Comparison of ENCODE assay signal across 14 cellular contexts in the genomic region with DNA sequence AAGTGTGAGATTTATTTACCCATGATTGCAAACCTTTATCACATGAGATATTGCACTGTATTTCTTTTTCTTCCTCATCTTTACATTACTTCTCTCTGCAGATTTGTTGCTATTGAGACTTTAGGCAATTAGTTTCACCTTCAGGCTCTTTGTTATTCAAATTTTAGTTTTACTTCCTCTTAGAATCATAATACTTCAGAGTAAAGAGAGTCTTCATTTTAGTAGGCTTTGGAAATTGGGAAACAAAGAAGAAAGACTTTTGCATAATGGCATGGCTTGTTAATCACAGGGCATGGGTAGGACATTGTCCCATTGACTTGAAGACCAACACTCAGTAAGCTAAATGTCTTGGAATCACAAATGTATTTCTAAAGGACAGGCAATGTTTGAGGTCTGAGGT. TPM values are rescaled to one million over a fixed set of nuclear protein-coding genes. Genes with fewer than 3 reads are reported as not detected.
DNase-seq lines count a peak whose midpoint lies in the region; ATAC-seq, FAIRE-seq and TF ChIP-seq lines count a peak whose summit lies in the region.
"Had no signal": no experiment of that assay in that cellular context is flagged by ENCODE, and none has a peak within 500 bp of the region (broad histone marks: within the 10 kb centered on the region; RNA-seq: fewer than 3 reads in every experiment).

No MANE protein-coding gene starts in this region.

- no peak for FAIRE-seq in HepG2 (lab: Jason Lieb, UNC)

- no peak for TF ChIP-seq RAD21 in HepG2 (CRISPR knock-in tag; IDR thresholded peaks at IDR 0.05)

- H3K79me2 ChIP-seq in HepG2 (ENCODE audit: insufficient read depth, low read length), result no peaks in the 10 kb centered on the region

- H3K27me3 ChIP-seq in HUES64 (ENCODE audit: insufficient read depth, low read length), result no peaks in the 10 kb centered on the region
- H3K27me3 ChIP-seq in subcutaneous abdominal adipose tissue (ENCODE audit: control insufficient read depth in 5 of 5, insufficient read depth in 4 of 5, low read length in 5 of 5), result peaks cover 0 to 16% (median 11%) of the 10 kb centered on the region in 5 donors
- H3K27me3 ChIP-seq in HepG2 (ENCODE audit: control insufficient read depth in 1 of 2, insufficient read depth in 2 of 2, low read length in 2 of 2), result no peaks in the 10 kb centered on the region
- H3K27me3 ChIP-seq: BE2C had no signal

- H3K9me3 Mint-ChIP-seq in activated B cell treated with CpG ODN at 0.5 μM for 24 hours, result peaks cover 41% of the 10 kb centered on the region
- H3K9me3 Mint-ChIP-seq in activated CD4-positive, alpha-beta T cell treated with anti-CD3 and anti-CD28 coated beads, Interleukin-2, amount 10 ng/mL, durations not matched to agents 24 days and 14 days, result peaks cover 24% of the 10 kb centered on the region

- peaks cover 17% of the 10 kb centered on the region for H3K36me3 Mint-ChIP-seq in activated B cell treated with CpG ODN at 0.5 μM for 24 hours (ENCODE audit: low read depth)
- H3K36me3 Mint-ChIP-seq in activated CD4-positive, alpha-beta T cell treated with anti-CD3 and anti-CD28 coated beads, Interleukin-2, amount 10 ng/mL, durations not matched to agents 24 days and 14 days (ENCODE audit: low read depth), result peaks cover 13% of the 10 kb centered on the region

- H4K20me1 ChIP-seq in HepG2 (ENCODE audit: insufficient read depth, low read length), result no peaks in the 10 kb centered on the region

- H3K27ac ChIP-seq in HUES64 (ENCODE audit: low read depth, low read length), result no peak overlapping the region
- H3K27ac ChIP-seq in subcutaneous abdominal adipose tissue (ENCODE audit: low read depth, low read length), result no peak overlapping the region
- no peak overlapping the region for H3K27ac ChIP-seq in HepG2 (ENCODE audit: extremely low read length, insufficient read depth, low read length)

- no peak for TF ChIP-seq POLR2A in HepG2 (IDR thresholded peaks at IDR 0.05; ENCODE audit: insufficient read depth in 1 of 2, low read depth in 2 of 2, low read length in 2 of 2)

- H3K4me1 Mint-ChIP-seq in activated B cell treated with CpG ODN at 0.5 μM for 24 hours, result peaks cover 8% of the 10 kb centered on the region
- H3K4me1 Mint-ChIP-seq in activated CD4-positive, alpha-beta T cell treated with anti-CD3 and anti-CD28 coated beads, Interleukin-2, amount 10 ng/mL, durations not matched to agents 24 days and 14 days, result no peaks in the 10 kb centered on the region

- H3K9ac ChIP-seq in HUES64 (ENCODE audit: low read depth, low read length), result no peak overlapping the region
- no peak overlapping the region for H3K9ac ChIP-seq in subcutaneous abdominal adipose tissue (ENCODE audit: low read length in 5 of 5)
- H3K9ac ChIP-seq in HepG2 (ENCODE audit: insufficient read depth, low read depth, low read length), result no peak overlapping the region

- DNase-seq in NAMALWA (ENCODE audit: low spot score) (peak; percentile 21), activated B cell treated with CpG ODN at 0.5 μM for 24 hours (no peak), HepG2 (ENCODE audit: low spot score) (no peak)
- no peak for DNase-seq in activated CD4-positive, alpha-beta T cell treated with anti-CD3 and anti-CD28 coated beads, Interleukin-2, amount 10 ng/mL, durations not matched to agents 24 days and 14 days
- DNase-seq: BE2C; CD4-positive, alpha-beta T cell; HCEC 1CT; NCI-H1092; NCI-H146; NCI-H2081; NCI-H748 treated with DMSO at 0.1 percent for 48 hours had no signal

- H3K27ac Mint-ChIP-seq in activated B cell treated with CpG ODN at 0.5 μM for 24 hours, result no peak overlapping the region
- no peak overlapping the region for H3K27ac Mint-ChIP-seq in activated CD4-positive, alpha-beta T cell treated with anti-CD3 and anti-CD28 coated beads, Interleukin-2, amount 10 ng/mL, durations not matched to agents 24 days and 14 days
- H3K27ac Mint-ChIP-seq: CD4-positive, alpha-beta T cell had no signal

- H3K9me3 ChIP-seq in HUES64 (ENCODE audit: insufficient read depth, low read depth, low read length) (peaks cover 60% of the 10 kb centered on the region), subcutaneous abdominal adipose tissue (ENCODE audit: control insufficient read depth in 5 of 5, low read length in 5 of 5) (peaks cover 48 to 79% (median 74%) of the 10 kb centered on the region in 5 donors), HepG2 (ENCODE audit: low read length) (peaks cover 54% of the 10 kb centered on the region)

- H3K36me3 ChIP-seq in HUES64 (ENCODE audit: insufficient read depth, low read length), result peaks cover 7% of the 10 kb centered on the region; the same call in 1 of the 2 replicates
- H3K36me3 ChIP-seq in subcutaneous abdominal adipose tissue (ENCODE audit: control insufficient read depth in 5 of 5, insufficient read depth in 5 of 5, low read length in 5 of 5), result no peaks in the 10 kb centered on the region
- H3K36me3 ChIP-seq in HepG2 (replicated peaks in 1 of 2; ENCODE audit: control insufficient read depth in 1 of 2, insufficient read depth in 2 of 2, low read length in 2 of 2), result no peaks in the 10 kb centered on the region

- BruUV-seq in HepG2 (replicated peaks; lab: Mats Ljungman, UMichigan), result no TSS peak

- intact Hi-C loops in activated B cell treated with CpG ODN at 0.5 μM for 24 hours (cut with micrococcal nuclease), result loop anchor here (5.0 kb wide), 1 partner anchor 35 kb away; no protein-coding TSS in a partner anchor
- intact Hi-C loops in activated CD4-positive, alpha-beta T cell treated with anti-CD3 and anti-CD28 coated beads, Interleukin-2, amount 10 ng/mL, durations not matched to agents 24 days and 14 days (cut with micrococcal nuclease), result loop anchor here (5.0 kb wide), 1 partner anchor 50 kb away; a partner anchor contains a TSS
- intact Hi-C loops in HepG2 (cut with micrococcal nuclease; ENCODE audit: unreplicated experiment), result no loop called here

- no peak for TF ChIP-seq EP300 in HepG2 (IDR thresholded peaks at IDR 0.05; ENCODE audit: low read depth in 2 of 2, low read length in 2 of 2)
- no peak for TF ChIP-seq EP300 in HepG2 (CRISPR knock-in tag; IDR thresholded peaks at IDR 0.05; ENCODE audit: borderline replicate concordance)

- H3K4me3 ChIP-seq in HUES64 (ENCODE audit: low read length) (peak overlapping the region; percentile 27; the same call in 1 of the 2 replicates), subcutaneous abdominal adipose tissue (ENCODE audit: low read depth in 1 of 5, low read length in 5 of 5) (peak overlapping the region in 3 of 5 donors; percentile 20 to 49 (median 38)), HepG2 (replicated peaks in 1 of 3; ENCODE audit: insufficient read depth in 1 of 3, low read depth in 2 of 3, low read length in 3 of 3) (no peak overlapping the region)

- peak overlapping the region; percentile 9 for H3K4me3 Mint-ChIP-seq in activated B cell treated with CpG ODN at 0.5 μM for 24 hours
- H3K4me3 Mint-ChIP-seq in activated CD4-positive, alpha-beta T cell treated with anti-CD3 and anti-CD28 coated beads, Interleukin-2, amount 10 ng/mL, durations not matched to agents 24 days and 14 days, result no peak overlapping the region
- H3K4me3 Mint-ChIP-seq: CD4-positive, alpha-beta T cell had no signal

- H3K4me1 ChIP-seq in HUES64 (ENCODE audit: insufficient read depth, low read length) (0 out of 2 replicates have a peak, but pooled peaks cover 6% of the 10 kb centered on the region), subcutaneous abdominal adipose tissue (ENCODE audit: control insufficient read depth in 5 of 5, insufficient read depth in 5 of 5, low read length in 5 of 5) (peaks cover 0 to 3% (median 0%) of the 10 kb centered on the region in 5 donors), HepG2 (ENCODE audit: insufficient read depth, low read length) (no peaks in the 10 kb centered on the region)
- H3K4me1 ChIP-seq: BE2C had no signal

- no peak overlapping the region for H3K4me2 ChIP-seq in HepG2 (ENCODE audit: low read depth, low read length)

- no peak overlapping the region for H2AFZ ChIP-seq in HepG2 (ENCODE audit: low read length)

- POLR2A ChIA-PET in activated B cell treated with CpG ODN at 0.5 μM for 24 hours (lab: Charles Lee), result no interaction called here
- POLR2A ChIA-PET in HepG2 (lab: Yijun Ruan, JAX), result no interaction called here

- peaks cover 54% of the 10 kb centered on the region for H3K27me3 Mint-ChIP-seq in activated B cell treated with CpG ODN at 0.5 μM for 24 hours
- H3K27me3 Mint-ChIP-seq in activated CD4-positive, alpha-beta T cell treated with anti-CD3 and anti-CD28 coated beads, Interleukin-2, amount 10 ng/mL, durations not matched to agents 24 days and 14 days, result peaks cover 28% of the 10 kb centered on the region

- in situ Hi-C loops in HepG2 (cut with HindIII; ENCODE audit: extremely low pct_ligation_motif_present, low pct_unique_long_range_greater_than_20kb), result no loop called here

- ATAC-seq in activated B cell treated with CpG ODN at 0.5 μM for 24 hours (ENCODE audit: low read depth) (no peak), HG03442 (IDR thresholded peaks at IDR 0.05; ENCODE audit: unreplicated experiment) (no peak), HepG2 (no peak)

- CTCF ChIA-PET in activated B cell treated with CpG ODN at 0.5 μM for 24 hours (lab: Charles Lee) (interaction anchor here (1.3 kb wide), 1 partner anchor 58 kb away, joined by 3 read pairs; a partner anchor contains a TSS), HepG2 (lab: Yijun Ruan, JAX; ENCODE audit: low intra/inter-chr PET ratio, low total read pairs) (no interaction called here)

- TF ChIP-seq CTCF in activated B cell treated with CpG ODN at 0.5 μM for 24 hours (IDR thresholded peaks at IDR 0.05) (no peak), HepG2 (CRISPR knock-in tag; IDR thresholded peaks at IDR 0.05) (no peak)

RNA-seq across cellular contexts. Expression of a gene that starts 1.2 kb away (rescaled TPM):
- polyA plus RNA-seq in HUES64 (2013, experiment 1 of 2), result 0.25 TPM
- 0.19 TPM for polyA plus RNA-seq in HUES64 (2013, experiment 2 of 2)
- 1.1 and 1.2 TPM in 2 replicates for total RNA-seq in activated B cell treated with CpG ODN at 0.5 μM for 24 hours
- total RNA-seq in activated CD4-positive, alpha-beta T cell treated with anti-CD3 and anti-CD28 coated beads, Interleukin-2, amount 10 ng/mL, durations not matched to agents 24 days and 14 days, result 0.19 and 0.51 TPM in 2 replicates
- 0.11 and 0.27 TPM in 2 replicates for total RNA-seq in HepG2 (2016; rRNA removed; fragmentation: Illumina TruSeq; extraction: Trizol)
- not detected in 2 replicates for total RNA-seq in HepG2 (2016; cell fraction: cytosol; rRNA removed; fragmentation: Illumina TruSeq; extraction: Trizol; ENCODE audit: low read depth)
- total RNA-seq in HepG2 (2016; cell fraction: insoluble cytoplasmic fraction; rRNA removed; fragmentation: Illumina TruSeq; extraction: Trizol), result 0.07 and 0.26 TPM in 2 replicates
- total RNA-seq in HepG2 (2016; cell fraction: membrane; rRNA removed; fragmentation: Illumina TruSeq; extraction: Trizol), result 0.03 and 0.06 TPM in 2 replicates
- total RNA-seq in HepG2 (2016; cell fraction: nucleus; rRNA removed; fragmentation: Illumina TruSeq; extraction: Trizol), result 1.0 and 1.3 TPM in 2 replicates
- 0.32 and 0.40 TPM in 2 replicates for polyA plus RNA-seq in HepG2 (2011; rRNA removed)
- 0.17 and 0.24 TPM in 2 replicates for polyA plus RNA-seq in HepG2 (2011; cell fraction: cytosol; rRNA removed)
- 1.8 and 2.1 TPM in 2 replicates for polyA plus RNA-seq in HepG2 (2011; cell fraction: nucleus; rRNA removed)
- 0.15 and 0.19 TPM in 2 replicates for polyA plus RNA-seq in HepG2 (2012)
- 0.02 TPM in 1 of 2 replicates, not detected in the other for polyA plus RNA-seq in HepG2 (2016; cell fraction: cytosol; fragmentation: Illumina TruSeq; extraction: Trizol; ENCODE audit: low read depth)
- polyA plus RNA-seq in HepG2 (2016; cell fraction: insoluble cytoplasmic fraction; fragmentation: Illumina TruSeq; extraction: Trizol; ENCODE audit: low read depth), result 0.08 TPM in 1 of 2 replicates, not detected in the other
- not detected in 2 replicates for polyA plus RNA-seq in HepG2 (2016; cell fraction: membrane; fragmentation: Illumina TruSeq; extraction: Trizol; ENCODE audit: low read depth)
- polyA plus RNA-seq in HepG2 (2016; cell fraction: nucleus; fragmentation: Illumina TruSeq; extraction: Trizol; ENCODE audit: insufficient read depth, low read depth), result 0.37 and 0.65 TPM in 2 replicates
- polyA minus RNA-seq in HepG2 (2011; rRNA and poly(A)+ RNA removed; ENCODE audit: low replicate concordance), result 0.16 and 3.5 TPM in 2 replicates
- 0.18 and 0.49 TPM in 2 replicates for polyA minus RNA-seq in HepG2 (2011; cell fraction: cytosol; rRNA and poly(A)+ RNA removed)
- 6.6 and 7.0 TPM in 2 replicates for polyA minus RNA-seq in HepG2 (2011; cell fraction: nucleus; rRNA and poly(A)+ RNA removed)

RNA-seq across cellular contexts. Expression of a gene that starts 2.9 kb away (rescaled TPM):
- 1.2 TPM for polyA plus RNA-seq in HUES64 (2013, experiment 1 of 2)
- polyA plus RNA-seq in HUES64 (2013, experiment 2 of 2), result 1.2 TPM
- total RNA-seq in activated B cell treated with CpG ODN at 0.5 μM for 24 hours (2.2 and 2.6 TPM in 2 replicates), HepG2 (2016; rRNA removed; fragmentation: Illumina TruSeq; extraction: Trizol) (0.64 and 0.77 TPM in 2 replicates)
- total RNA-seq in activated CD4-positive, alpha-beta T cell treated with anti-CD3 and anti-CD28 coated beads, Interleukin-2, amount 10 ng/mL, durations not matched to agents 24 days and 14 days, result 0.63 and 0.97 TPM in 2 replicates
- 0.09 TPM in 1 of 2 replicates, not detected in the other for total RNA-seq in HepG2 (2016; cell fraction: cytosol; rRNA removed; fragmentation: Illumina TruSeq; extraction: Trizol; ENCODE audit: low read depth)
- 0.33 and 0.63 TPM in 2 replicates for total RNA-seq in HepG2 (2016; cell fraction: insoluble cytoplasmic fraction; rRNA removed; fragmentation: Illumina TruSeq; extraction: Trizol)
- 0.12 TPM in 1 of 2 replicates, not detected in the other for total RNA-seq in HepG2 (2016; cell fraction: membrane; rRNA removed; fragmentation: Illumina TruSeq; extraction: Trizol)
- total RNA-seq in HepG2 (2016; cell fraction: nucleus; rRNA removed; fragmentation: Illumina TruSeq; extraction: Trizol), result 2.3 and 2.7 TPM in 2 replicates
- 0.80 and 0.82 TPM in 2 replicates for polyA plus RNA-seq in HepG2 (2011; rRNA removed)
- 0.46 and 0.62 TPM in 2 replicates for polyA plus RNA-seq in HepG2 (2011; cell fraction: cytosol; rRNA removed)
- 2.3 and 2.5 TPM in 2 replicates for polyA plus RNA-seq in HepG2 (2011; cell fraction: nucleus; rRNA removed)
- 0.59 and 0.66 TPM in 2 replicates for polyA plus RNA-seq in HepG2 (2012)
- polyA plus RNA-seq in HepG2 (2016; cell fraction: cytosol; fragmentation: Illumina TruSeq; extraction: Trizol; ENCODE audit: low read depth), result not detected in 2 replicates
- polyA plus RNA-seq in HepG2 (2016; cell fraction: insoluble cytoplasmic fraction; fragmentation: Illumina TruSeq; extraction: Trizol; ENCODE audit: low read depth), result 0.23 TPM in 2 replicates
- polyA plus RNA-seq in HepG2 (2016; cell fraction: membrane; fragmentation: Illumina TruSeq; extraction: Trizol; ENCODE audit: low read depth), result 0.03 TPM in 1 of 2 replicates, not detected in the other
- polyA plus RNA-seq in HepG2 (2016; cell fraction: nucleus; fragmentation: Illumina TruSeq; extraction: Trizol; ENCODE audit: insufficient read depth, low read depth), result 1.1 and 1.4 TPM in 2 replicates
- 0.05 and 6.3 TPM in 2 replicates for polyA minus RNA-seq in HepG2 (2011; rRNA and poly(A)+ RNA removed; ENCODE audit: low replicate concordance)
- polyA minus RNA-seq in HepG2 (2011; cell fraction: cytosol; rRNA and poly(A)+ RNA removed), result 1.5 TPM in 2 replicates
- 15.2 TPM in 2 replicates for polyA minus RNA-seq in HepG2 (2011; cell fraction: nucleus; rRNA and poly(A)+ RNA removed)

RNA-seq across cellular contexts. Expression of a gene that starts 7.3 kb away (rescaled TPM):
- polyA plus RNA-seq in HUES64 (2013, experiment 1 of 2), result 0.15 TPM
- polyA plus RNA-seq in HUES64 (2013, experiment 2 of 2), result 0.32 TPM
- total RNA-seq in activated B cell treated with CpG ODN at 0.5 μM for 24 hours (2.0 and 2.6 TPM in 2 replicates), HepG2 (2016; rRNA removed; fragmentation: Illumina TruSeq; extraction: Trizol) (0.13 and 0.40 TPM in 2 replicates)
- total RNA-seq in activated CD4-positive, alpha-beta T cell treated with anti-CD3 and anti-CD28 coated beads, Interleukin-2, amount 10 ng/mL, durations not matched to agents 24 days and 14 days, result 0.40 and 0.49 TPM in 2 replicates
- not detected in 2 replicates for total RNA-seq in HepG2 (2016; cell fraction: cytosol; rRNA removed; fragmentation: Illumina TruSeq; extraction: Trizol; ENCODE audit: low read depth)
- 0.35 TPM in 1 of 2 replicates, not detected in the other for total RNA-seq in HepG2 (2016; cell fraction: insoluble cytoplasmic fraction; rRNA removed; fragmentation: Illumina TruSeq; extraction: Trizol)
- 0.06 TPM in 1 of 2 replicates, not detected in the other for total RNA-seq in HepG2 (2016; cell fraction: membrane; rRNA removed; fragmentation: Illumina TruSeq; extraction: Trizol)
- total RNA-seq in HepG2 (2016; cell fraction: nucleus; rRNA removed; fragmentation: Illumina TruSeq; extraction: Trizol), result 1.4 and 1.5 TPM in 2 replicates
- 0.44 and 0.67 TPM in 2 replicates for polyA plus RNA-seq in HepG2 (2011; rRNA removed)
- polyA plus RNA-seq in HepG2 (2011; cell fraction: cytosol; rRNA removed), result 0.09 and 0.13 TPM in 2 replicates
- polyA plus RNA-seq in HepG2 (2011; cell fraction: nucleus; rRNA removed), result 3.2 and 3.3 TPM in 2 replicates
- polyA plus RNA-seq in HepG2 (2012), result 0.13 and 0.20 TPM in 2 replicates
- not detected in 2 replicates for polyA plus RNA-seq in HepG2 (2016; cell fraction: cytosol; fragmentation: Illumina TruSeq; extraction: Trizol; ENCODE audit: low read depth)
- not detected in 2 replicates for polyA plus RNA-seq in HepG2 (2016; cell fraction: insoluble cytoplasmic fraction; fragmentation: Illumina TruSeq; extraction: Trizol; ENCODE audit: low read depth)
- polyA plus RNA-seq in HepG2 (2016; cell fraction: membrane; fragmentation: Illumina TruSeq; extraction: Trizol; ENCODE audit: low read depth), result not detected in 2 replicates
- 0.55 and 1.2 TPM in 2 replicates for polyA plus RNA-seq in HepG2 (2016; cell fraction: nucleus; fragmentation: Illumina TruSeq; extraction: Trizol; ENCODE audit: insufficient read depth, low read depth)
- 0.37 and 4.3 TPM in 2 replicates for polyA minus RNA-seq in HepG2 (2011; rRNA and poly(A)+ RNA removed; ENCODE audit: low replicate concordance)
- 0.49 and 0.62 TPM in 2 replicates for polyA minus RNA-seq in HepG2 (2011; cell fraction: cytosol; rRNA and poly(A)+ RNA removed)
- 7.1 and 7.9 TPM in 2 replicates for polyA minus RNA-seq in HepG2 (2011; cell fraction: nucleus; rRNA and poly(A)+ RNA removed)

RNA-seq across cellular contexts. Expression of a gene that starts 7.9 kb away (rescaled TPM):
- 0.40 TPM for polyA plus RNA-seq in HUES64 (2013, experiment 1 of 2)
- 0.38 TPM for polyA plus RNA-seq in HUES64 (2013, experiment 2 of 2)
- total RNA-seq in activated B cell treated with CpG ODN at 0.5 μM for 24 hours (0.34 and 0.75 TPM in 2 replicates), HepG2 (2016; rRNA removed; fragmentation: Illumina TruSeq; extraction: Trizol) (0.15 and 0.58 TPM in 2 replicates)
- total RNA-seq in activated CD4-positive, alpha-beta T cell treated with anti-CD3 and anti-CD28 coated beads, Interleukin-2, amount 10 ng/mL, durations not matched to agents 24 days and 14 days, result 0.33 and 0.37 TPM in 2 replicates
- total RNA-seq in HepG2 (2016; cell fraction: cytosol; rRNA removed; fragmentation: Illumina TruSeq; extraction: Trizol; ENCODE audit: low read depth), result not detected in 2 replicates
- 0.15 and 0.39 TPM in 2 replicates for total RNA-seq in HepG2 (2016; cell fraction: insoluble cytoplasmic fraction; rRNA removed; fragmentation: Illumina TruSeq; extraction: Trizol)
- total RNA-seq in HepG2 (2016; cell fraction: membrane; rRNA removed; fragmentation: Illumina TruSeq; extraction: Trizol), result 0.06 and 0.07 TPM in 2 replicates
- total RNA-seq in HepG2 (2016; cell fraction: nucleus; rRNA removed; fragmentation: Illumina TruSeq; extraction: Trizol), result 1.9 and 2.1 TPM in 2 replicates
- polyA plus RNA-seq in HepG2 (2011; rRNA removed), result 0.39 and 0.49 TPM in 2 replicates
- 0.17 and 0.18 TPM in 2 replicates for polyA plus RNA-seq in HepG2 (2011; cell fraction: cytosol; rRNA removed)
- 1.5 and 1.9 TPM in 2 replicates for polyA plus RNA-seq in HepG2 (2011; cell fraction: nucleus; rRNA removed)
- polyA plus RNA-seq in HepG2 (2012), result 0.16 and 0.28 TPM in 2 replicates
- polyA plus RNA-seq in HepG2 (2016; cell fraction: cytosol; fragmentation: Illumina TruSeq; extraction: Trizol; ENCODE audit: low read depth), result not detected in 2 replicates
- 0.11 TPM in 1 of 2 replicates, not detected in the other for polyA plus RNA-seq in HepG2 (2016; cell fraction: insoluble cytoplasmic fraction; fragmentation: Illumina TruSeq; extraction: Trizol; ENCODE audit: low read depth)
- polyA plus RNA-seq in HepG2 (2016; cell fraction: membrane; fragmentation: Illumina TruSeq; extraction: Trizol; ENCODE audit: low read depth), result not detected in 2 replicates
- 0.67 and 0.77 TPM in 2 replicates for polyA plus RNA-seq in HepG2 (2016; cell fraction: nucleus; fragmentation: Illumina TruSeq; extraction: Trizol; ENCODE audit: insufficient read depth, low read depth)
- 0.07 and 4.3 TPM in 2 replicates for polyA minus RNA-seq in HepG2 (2011; rRNA and poly(A)+ RNA removed; ENCODE audit: low replicate concordance)
- polyA minus RNA-seq in HepG2 (2011; cell fraction: cytosol; rRNA and poly(A)+ RNA removed), result 0.44 and 0.79 TPM in 2 replicates
- 8.5 and 10.9 TPM in 2 replicates for polyA minus RNA-seq in HepG2 (2011; cell fraction: nucleus; rRNA and poly(A)+ RNA removed)

RNA-seq across cellular contexts. Expression of a gene that starts 11.0 kb away (rescaled TPM):
- 0.25 TPM for polyA plus RNA-seq in HUES64 (2013, experiment 1 of 2)
- 0.25 TPM for polyA plus RNA-seq in HUES64 (2013, experiment 2 of 2)
- total RNA-seq in activated B cell treated with CpG ODN at 0.5 μM for 24 hours (1.8 and 2.3 TPM in 2 replicates), HepG2 (2016; rRNA removed; fragmentation: Illumina TruSeq; extraction: Trizol) (0.13 and 0.33 TPM in 2 replicates)
- 0.31 and 0.54 TPM in 2 replicates for total RNA-seq in activated CD4-positive, alpha-beta T cell treated with anti-CD3 and anti-CD28 coated beads, Interleukin-2, amount 10 ng/mL, durations not matched to agents 24 days and 14 days
- total RNA-seq in HepG2 (2016; cell fraction: cytosol; rRNA removed; fragmentation: Illumina TruSeq; extraction: Trizol; ENCODE audit: low read depth), result not detected in 2 replicates
- total RNA-seq in HepG2 (2016; cell fraction: insoluble cytoplasmic fraction; rRNA removed; fragmentation: Illumina TruSeq; extraction: Trizol), result 0.07 and 0.22 TPM in 2 replicates
- 0.07 TPM in 1 of 2 replicates, not detected in the other for total RNA-seq in HepG2 (2016; cell fraction: membrane; rRNA removed; fragmentation: Illumina TruSeq; extraction: Trizol)
- total RNA-seq in HepG2 (2016; cell fraction: nucleus; rRNA removed; fragmentation: Illumina TruSeq; extraction: Trizol), result 0.97 and 1.4 TPM in 2 replicates
- polyA plus RNA-seq in HepG2 (2011; rRNA removed), result 0.51 and 0.54 TPM in 2 replicates
- 0.13 and 0.15 TPM in 2 replicates for polyA plus RNA-seq in HepG2 (2011; cell fraction: cytosol; rRNA removed)
- polyA plus RNA-seq in HepG2 (2011; cell fraction: nucleus; rRNA removed), result 2.2 and 2.4 TPM in 2 replicates
- polyA plus RNA-seq in HepG2 (2012), result 0.15 and 0.23 TPM in 2 replicates
- not detected in 2 replicates for polyA plus RNA-seq in HepG2 (2016; cell fraction: cytosol; fragmentation: Illumina TruSeq; extraction: Trizol; ENCODE audit: low read depth)
- polyA plus RNA-seq in HepG2 (2016; cell fraction: insoluble cytoplasmic fraction; fragmentation: Illumina TruSeq; extraction: Trizol; ENCODE audit: low read depth), result 0.05 and 0.15 TPM in 2 replicates
- polyA plus RNA-seq in HepG2 (2016; cell fraction: membrane; fragmentation: Illumina TruSeq; extraction: Trizol; ENCODE audit: low read depth), result not detected in 2 replicates
- polyA plus RNA-seq in HepG2 (2016; cell fraction: nucleus; fragmentation: Illumina TruSeq; extraction: Trizol; ENCODE audit: insufficient read depth, low read depth), result 1.4 and 1.8 TPM in 2 replicates
- polyA minus RNA-seq in HepG2 (2011; rRNA and poly(A)+ RNA removed; ENCODE audit: low replicate concordance), result 0.21 and 1.4 TPM in 2 replicates
- 0.20 TPM in 1 of 2 replicates, not detected in the other for polyA minus RNA-seq in HepG2 (2011; cell fraction: cytosol; rRNA and poly(A)+ RNA removed)
- 3.4 and 3.6 TPM in 2 replicates for polyA minus RNA-seq in HepG2 (2011; cell fraction: nucleus; rRNA and poly(A)+ RNA removed)

Comparison
In these comparisons a context has a peak if more than half of its experiments do, and no peak if none do; other contexts are left out.
1. H3K4me3 ChIP-seq: peak in HUES64 (single experiment) and subcutaneous abdominal adipose tissue (3 of 5); none in HepG2 (0 of 3).